Comparison of ENCODE assay signal across 35 cellular contexts in the genomic region with DNA sequence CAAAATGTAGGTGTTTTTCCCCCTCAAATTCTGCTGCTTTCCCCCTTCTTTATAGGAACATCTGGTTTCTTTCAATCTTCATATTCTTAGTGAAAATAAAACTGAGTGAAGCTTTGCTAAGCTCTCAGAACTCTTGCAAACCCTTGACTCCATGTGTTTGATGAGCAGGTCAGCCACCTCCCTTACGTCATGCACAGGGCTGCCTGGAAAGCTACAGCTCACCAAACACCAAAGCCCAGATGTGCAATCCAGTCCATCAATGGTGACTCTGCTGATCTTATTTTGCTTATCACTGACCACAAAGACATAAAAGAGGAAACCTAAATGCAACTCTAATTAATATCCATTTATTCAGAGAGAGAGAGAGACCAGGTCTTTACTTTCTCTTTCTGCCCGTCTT. TPM values are rescaled to one million over a fixed set of nuclear protein-coding genes. Genes with fewer than 3 reads are reported as not detected.
"Had no signal": no experiment of that assay in that cellular context is flagged by ENCODE, and none has a peak within 500 bp of the region (broad histone marks: within the 10 kb centered on the region; RNA-seq: fewer than 3 reads in every experiment).

No MANE protein-coding gene starts in this region.

- H3K36me3 Mint-ChIP-seq: activated CD8-positive, alpha-beta memory T cell treated with anti-CD3 and anti-CD28 coated beads, Interleukin-2, amount 10 ng/mL, durations not matched to agents 7 days and 5 days; activated naive CD4-positive, alpha-beta T cell treated with anti-CD3 and anti-CD28 coated beads, Interleukin-2, amount 10 ng/mL, durations not matched to agents 7 days and 5 days; activated naive CD8-positive, alpha-beta T cell; T-cell had no signal

- H3K9me3 ChIP-seq: MG63, SJCRH30 had no signal

- H3K9me3 Mint-ChIP-seq: activated CD4-positive, alpha-beta memory T cell treated with anti-CD3 and anti-CD28 coated beads, Interleukin-2, amount 10 ng/mL, durations not matched to agents 7 days and 5 days; activated naive CD4-positive, alpha-beta T cell treated with anti-CD3 and anti-CD28 coated beads, Interleukin-2, amount 10 ng/mL, durations not matched to agents 7 days and 5 days; central memory CD8-positive, alpha-beta T cell; T-cell had no signal

- H3K27ac Mint-ChIP-seq: activated CD4-positive, alpha-beta memory T cell treated with anti-CD3 and anti-CD28 coated beads, Interleukin-2, amount 10 ng/mL, durations not matched to agents 7 days and 5 days; activated CD8-positive, alpha-beta memory T cell treated with anti-CD3 and anti-CD28 coated beads, Interleukin-2, amount 10 ng/mL, durations not matched to agents 7 days and 5 days; activated naive CD4-positive, alpha-beta T cell treated with anti-CD3 and anti-CD28 coated beads, Interleukin-2, amount 10 ng/mL, durations not matched to agents 7 days and 5 days; activated naive CD8-positive, alpha-beta T cell; T-cell; T-helper 17 cell had no signal

- ATAC-seq: activated CD8-positive, alpha-beta memory T cell treated with anti-CD3 and anti-CD28 coated beads, Interleukin-2, amount 10 ng/mL, durations not matched to agents 7 days and 5 days; Panc1; T-cell; T-helper 17 cell had no signal

- H3K27ac ChIP-seq: cardiac muscle cell, SJCRH30, SK-N-MC, WERI-Rb-1 had no signal

- H3K27me3 ChIP-seq: SJCRH30 had no signal

- H3K4me1 Mint-ChIP-seq: activated CD8-positive, alpha-beta memory T cell treated with anti-CD3 and anti-CD28 coated beads, Interleukin-2, amount 10 ng/mL, durations not matched to agents 7 days and 5 days had no signal

- H3K36me3 ChIP-seq: cardiac muscle cell, MG63, SJCRH30, WERI-Rb-1 had no signal

- DNase-seq: activated CD4-positive, alpha-beta memory T cell treated with anti-CD3 and anti-CD28 coated beads, Interleukin-2, amount 10 ng/mL, durations not matched to agents 7 days and 5 days; activated CD4-positive, alpha-beta T cell treated with anti-CD3 and anti-CD28 coated beads for 1 hour; activated CD4-positive, alpha-beta T cell treated with anti-CD3 and anti-CD28 coated beads for 48 hours; activated CD4-positive, CD25-positive, alpha-beta regulatory T cell; activated CD8-positive, alpha-beta memory T cell treated with anti-CD3 and anti-CD28 coated beads for 24 hours; activated CD8-positive, alpha-beta memory T cell treated with anti-CD3 and anti-CD28 coated beads, Interleukin-2, amount 10 ng/mL, durations not matched to agents 7 days and 5 days; activated CD8-positive, alpha-beta memory T cell treated with anti-CD3 and anti-CD28 coated beads, Interleukin-2, amount 50 U/mL, for 48 hours; activated effector memory CD4-positive, alpha-beta T cell treated with Interleukin-2 at 50 U/mL for 16 hours; activated naive CD4-positive, alpha-beta T cell treated with anti-CD3 and anti-CD28 coated beads, Interleukin-2, amount 10 ng/mL, durations not matched to agents 7 days and 5 days; activated T-cell treated with anti-CD3 and anti-CD28 coated beads, Interleukin-2, amount 50 U/mL, for 48 hours; amniotic stem cell; aorta; Kasumi-1; KG1; MG63; NCI-H1092; NCI-H1436 treated with DMSO at 0.1 percent for 48 hours; NCI-H1694 treated with DMSO at 0.1 percent for 48 hours; NCI-H2029; NCI-H345; NCI-H524 treated with DMSO at 0.1 percent for 48 hours; NK-92 treated with Interleukin-12 subunit alpha and Interleukin-12 subunit beta, amount 100 ng/mL, for 24 hours; SHP77; SJCRH30; T-cell; T-helper 17 cell; WERI-Rb-1 had no signal

- H3K4me3 ChIP-seq: cardiac muscle cell, MG63, SJCRH30, SK-N-MC had no signal

- H3K4me3 Mint-ChIP-seq: activated CD4-positive, alpha-beta memory T cell treated with anti-CD3 and anti-CD28 coated beads, Interleukin-2, amount 10 ng/mL, durations not matched to agents 7 days and 5 days; activated CD8-positive, alpha-beta memory T cell treated with anti-CD3 and anti-CD28 coated beads, Interleukin-2, amount 10 ng/mL, durations not matched to agents 7 days and 5 days; activated naive CD4-positive, alpha-beta T cell treated with anti-CD3 and anti-CD28 coated beads, Interleukin-2, amount 10 ng/mL, durations not matched to agents 7 days and 5 days; activated naive CD8-positive, alpha-beta T cell; central memory CD8-positive, alpha-beta T cell; T-cell; T-helper 17 cell had no signal

RNA-seq across cellular contexts. Expression of a gene that starts 5.6 kb away (rescaled TPM):
- total RNA-seq: activated CD4-positive, alpha-beta memory T cell treated with anti-CD3 and anti-CD28 coated beads, Interleukin-2, amount 10 ng/mL, durations not matched to agents 7 days and 5 days; activated CD8-positive, alpha-beta memory T cell treated with anti-CD3 and anti-CD28 coated beads, Interleukin-2, amount 10 ng/mL, durations not matched to agents 7 days and 5 days; NCI-H460; OCI-LY7; RPMI7951; T-helper 17 cell had no signal
- polyA plus RNA-seq: aorta, cardiac muscle cell had no signal
